Comparison of ENCODE assay signal across 10 cellular contexts in genomic region chr13:24540236-24541126, GRCh38. TPM values are rescaled to one million over a fixed set of nuclear protein-coding genes. Genes with fewer than 3 reads are reported as not detected.
A peak's percentile ranks its signal among the peaks of the same experiment; 100 is the strongest.
DNase-seq lines count a peak whose midpoint lies in the region; ATAC-seq and TF ChIP-seq lines count a peak whose summit lies in the region.
"Had no signal": no experiment of that assay in that cellular context is flagged by ENCODE, and none has a peak within 500 bp of the region (broad histone marks: within the 10 kb centered on the region; RNA-seq: fewer than 3 reads in every experiment).

No MANE protein-coding gene starts in this region.

- no peak for DNase-seq in BE2C
- no peak for DNase-seq in HCT116 (ENCODE audit: low read depth, low spot score)
- peak; percentile 81 for DNase-seq in chondrocyte (ENCODE audit: low spot score)
- DNase-seq in memory B cell (ENCODE audit: low spot score in 2 of 2), result no peak
- DNase-seq in NOMO-1 (lab: John Stamatoyannopoulos, UW; ENCODE audit: unreplicated experiment in 2 of 2), result no peak
- DNase-seq in NCI-H187 (lab: John Stamatoyannopoulos, UW), result no peak
- no peak for DNase-seq in NCI-H1436 treated with DMSO at 0.1 percent for 48 hours (lab: John Stamatoyannopoulos, UW)
- DNase-seq in MM.1S, result no peak
- DNase-seq: NCI-H1105 had no signal

- TF ChIP-seq CTCF in BE2C (IDR thresholded peaks at IDR 0.05; ENCODE audit: low read depth, low read length), result 0 out of 2 replicates have a peak, but pooled peaks have one; percentile 5
- TF ChIP-seq CTCF in HCT116 (IDR thresholded peaks at IDR 0.05 in 2 of 3, conservative IDR thresholded peaks at IDR 0.05 in 1 of 3; ENCODE audit: borderline replicate concordance in 1 of 3, insufficient read depth in 1 of 3, low read depth in 2 of 3, low read length in 2 of 3), result peak in 2 of 3 experiments; percentile 35 to 49; a peak in 4 of 6 replicates
- peak; percentile 56 for TF ChIP-seq CTCF in chondrocyte (IDR thresholded peaks at IDR 0.05)
- TF ChIP-seq CTCF in MM.1S (IDR thresholded peaks at IDR 0.05; ENCODE audit: low read length), result no peak

- RAD21 ChIA-PET in HCT116 (lab: Charles Lee; ENCODE audit: low non-redundant PET in 1 of 2, low total read pairs in 2 of 2, uncharacterized antibody in 2 of 2, unreplicated experiment in 2 of 2), result no interaction called here

- H3K27me3 Mint-ChIP-seq in chondrocyte (ENCODE audit: low read depth) (peaks cover 33% of the 10 kb centered on the region), memory B cell (peaks cover 29% of the 10 kb centered on the region)

- no peak overlapping the region for H3K4me2 ChIP-seq in HCT116 (ENCODE audit: low read length)
- H3K4me2 ChIP-seq in MM.1S (ENCODE audit: low read depth, low read length), result no peak overlapping the region

- H3K9me3 ChIP-seq in BE2C (no peaks in the 10 kb centered on the region), HCT116 (ENCODE audit: control insufficient read depth in 1 of 2, insufficient read depth in 1 of 2, low read depth in 1 of 2, low read length in 2 of 2) (no peaks in the 10 kb centered on the region), MM.1S (replicated peaks; ENCODE audit: insufficient read depth, low read length) (no peaks in the 10 kb centered on the region)
- H3K9me3 ChIP-seq: adrenal gland had no signal

- no peak overlapping the region for H3K27ac ChIP-seq in HCT116 (ENCODE audit: low read depth, low read length)
- H3K27ac ChIP-seq in MM.1S (ENCODE audit: low read length), result no peak overlapping the region
- H3K27ac ChIP-seq: adrenal gland had no signal

- H3K27ac Mint-ChIP-seq in chondrocyte (ENCODE audit: unreplicated experiment), result no peak overlapping the region
- no peak overlapping the region for H3K27ac Mint-ChIP-seq in memory B cell

- ATAC-seq in HCT116, result peak; percentile 93
- peak; percentile 12 for ATAC-seq in memory B cell (ENCODE audit: low read depth)

- TF ChIP-seq POLR2A in HCT116 (IDR thresholded peaks at IDR 0.05; ENCODE audit: borderline replicate concordance, extremely low read depth, insufficient read depth, insufficient read length), result no peak

- intact Hi-C loops in HCT116 (cut with micrococcal nuclease), result no loop called here

- no peaks in the 10 kb centered on the region for H3K36me3 Mint-ChIP-seq in chondrocyte (ENCODE audit: low read depth)
- peaks cover 2% of the 10 kb centered on the region for H3K36me3 Mint-ChIP-seq in memory B cell

- H3K9me3 Mint-ChIP-seq in chondrocyte (ENCODE audit: low read depth) (peaks cover 7% of the 10 kb centered on the region), memory B cell (peaks cover 2% of the 10 kb centered on the region)

- BruUV-seq in HCT116 (replicated peaks; lab: Mats Ljungman, UMichigan), result no TSS peak

- H3K9me2 ChIP-seq in HCT116 (ENCODE audit: insufficient read depth), result no peaks in the 10 kb centered on the region
- no peaks in the 10 kb centered on the region for H3K9me2 ChIP-seq in MM.1S (replicated peaks; ENCODE audit: insufficient read depth, low read length)

- TF ChIP-seq RAD21 in HCT116 (IDR thresholded peaks at IDR 0.05; ENCODE audit: low read depth), result no peak

- CTCF ChIA-PET in HCT116 (lab: Charles Lee), result no interaction called here

- no peaks in the 10 kb centered on the region for H3F3A ChIP-seq in MM.1S (ENCODE audit: insufficient read depth, low read length)

- H3K27me3 ChIP-seq in BE2C (peaks cover 20% of the 10 kb centered on the region), HCT116 (ENCODE audit: insufficient read depth, low read length) (no peaks in the 10 kb centered on the region), MM.1S (replicated peaks; ENCODE audit: insufficient read depth, low read length) (no peaks in the 10 kb centered on the region)

- H4K20me1 ChIP-seq in HCT116 (ENCODE audit: insufficient read depth) (no peaks in the 10 kb centered on the region), MM.1S (ENCODE audit: insufficient read depth, low read length) (no peaks in the 10 kb centered on the region)

- no peak overlapping the region for H3K4me3 Mint-ChIP-seq in chondrocyte (ENCODE audit: unreplicated experiment)
- no peak overlapping the region for H3K4me3 Mint-ChIP-seq in memory B cell

- H2AFZ ChIP-seq in HCT116 (ENCODE audit: low read depth, low read length, poor library complexity, severe bottlenecking) (no peak overlapping the region), MM.1S (ENCODE audit: low read length) (no peak overlapping the region)

- H3K4me1 Mint-ChIP-seq in chondrocyte (ENCODE audit: low read depth) (no peaks in the 10 kb centered on the region), memory B cell (peaks cover 13% of the 10 kb centered on the region)

- H3K9ac ChIP-seq in HCT116 (ENCODE audit: low read length), result no peak overlapping the region
- H3K9ac ChIP-seq in MM.1S (ENCODE audit: low read length), result no peak overlapping the region

- H3K4me3 ChIP-seq in BE2C (ENCODE audit: low read depth, low read length) (no peak overlapping the region), HCT116 (replicated peaks in 1 of 2; ENCODE audit: low read depth in 1 of 2, low read length in 2 of 2) (no peak overlapping the region), MM.1S (ENCODE audit: low read length) (no peak overlapping the region)

- POLR2A ChIA-PET in HCT116 (lab: Charles Lee), result no interaction called here

- no peaks in the 10 kb centered on the region for H3K4me1 ChIP-seq in BE2C
- H3K4me1 ChIP-seq in HCT116 (ENCODE audit: control insufficient read depth in 1 of 2, insufficient read depth in 2 of 2, low read length in 2 of 2), result no peaks in the 10 kb centered on the region
- no peaks in the 10 kb centered on the region for H3K4me1 ChIP-seq in MM.1S (ENCODE audit: low read length)
- H3K4me1 ChIP-seq: adrenal gland had no signal

- H3K36me3 ChIP-seq in BE2C (no peaks in the 10 kb centered on the region), HCT116 (ENCODE audit: control insufficient read depth in 1 of 2, insufficient read depth in 2 of 2, low read length in 2 of 2) (no peaks in the 10 kb centered on the region), MM.1S (replicated peaks; ENCODE audit: insufficient read depth, low read length) (no peaks in the 10 kb centered on the region)
- H3K36me3 ChIP-seq: adrenal gland had no signal

- H3K79me2 ChIP-seq in HCT116 (ENCODE audit: insufficient read depth, low read length), result no peaks in the 10 kb centered on the region
- H3K79me2 ChIP-seq in MM.1S (ENCODE audit: low read length), result no peaks in the 10 kb centered on the region

TF ChIP-seq in HCT116, 20 proteins besides CTCF, POLR2A, EP300 and RAD21 (continues in another document):
- TF ChIP-seq CEBPB (IDR thresholded peaks at IDR 0.05; ENCODE audit: low read depth) (no peak), TCF7L2 (IDR thresholded peaks at IDR 0.05; ENCODE audit: borderline replicate concordance, extremely low read depth, insufficient read depth, insufficient read length) (no peak), FOSL1 (IDR thresholded peaks at IDR 0.05; ENCODE audit: low read depth) (no peak), ZFX (IDR thresholded peaks at IDR 0.05) (no peak), REST (IDR thresholded peaks at IDR 0.05; ENCODE audit: low read depth) (no peak), SP1 (IDR thresholded peaks at IDR 0.05; ENCODE audit: low read depth) (no peak), SIN3A (IDR thresholded peaks at IDR 0.05; ENCODE audit: low read depth) (no peak), EGR1 (IDR thresholded peaks at IDR 0.05; ENCODE audit: low read depth) (no peak), JUND (IDR thresholded peaks at IDR 0.05) (no peak), EZH2phosphoT487 (IDR thresholded peaks at IDR 0.05; ENCODE audit: borderline replicate concordance) (no peak), YY1 (IDR thresholded peaks at IDR 0.05; ENCODE audit: extremely low read depth, insufficient replicate concordance, low read depth, low read length) (no peak), EZH2 (IDR thresholded peaks at IDR 0.05) (no peak), CBX3 (IDR thresholded peaks at IDR 0.05; ENCODE audit: low read depth) (no peak), SRF (IDR thresholded peaks at IDR 0.05; ENCODE audit: low read depth) (no peak)

RNA-seq across cellular contexts. Expression of gene PARP4, which starts 27.9 kb away (rescaled TPM):
- polyA plus RNA-seq in BE2C (2012; ENCODE audit: insufficient read depth, insufficient read length, low read depth), result 7.4 TPM
- total RNA-seq in HCT116 (2021; ENCODE audit: unreplicated experiment) (76.0 TPM), chondrocyte (35.7 to 44.9 TPM (median 35.8 TPM) in 3 replicates)
- polyA plus RNA-seq in HCT116 (2012), result 39.2 and 53.2 TPM in 2 replicates
